In genomic region chr11:1230456-1231395, GRCh38 we compare ENCODE assay signal across 2 cellular contexts.
TF ChIP-seq lines count a peak whose summit lies in the region.

No MANE protein-coding gene starts in this region.

TF ChIP-seq in GM23338, 12 proteins besides CTCF, POLR2A, EP300 and RAD21:
- no peak for TF ChIP-seq ZNF114 (CRISPR knock-in tag; IDR thresholded peaks at IDR 0.05)
- no peak for TF ChIP-seq EZH2 (IDR thresholded peaks at IDR 0.05; ENCODE audit: low read depth, unreplicated experiment)
- no peak for TF ChIP-seq ETS1 (IDR thresholded peaks at IDR 0.05)

TF ChIP-seq in H1, 55 proteins besides CTCF, POLR2A, EP300 and RAD21:
- peak; percentile 28; the same call in 1 of the 2 replicates for TF ChIP-seq TEAD4 (IDR thresholded peaks at IDR 0.05; ENCODE audit: low read depth, low read length)
- no peak for TF ChIP-seq KDM4A (IDR thresholded peaks at IDR 0.05; ENCODE audit: low read depth, low read length, severe bottlenecking)
- TF ChIP-seq SP2 (IDR thresholded peaks at IDR 0.05; ENCODE audit: low read length), result no peak
- no peak for TF ChIP-seq SIN3A (conservative IDR thresholded peaks at IDR 0.05 in 1 of 2, IDR thresholded peaks at IDR 0.05 in 1 of 2; ENCODE audit: low read depth in 1 of 2, low read length in 2 of 2)
- no peak for TF ChIP-seq SP1 (IDR thresholded peaks at IDR 0.05; ENCODE audit: low read depth, low read length)
- TF ChIP-seq MAFK (IDR thresholded peaks at IDR 0.05; ENCODE audit: low read depth, low read length), result no peak
